In genomic region chr9:76562511-76562911, GRCh38 we compare ENCODE assay signal across 9 cellular contexts.
DNase-seq lines count a peak whose midpoint lies in the region; ATAC-seq and TF ChIP-seq lines count a peak whose summit lies in the region.
"Had no signal": no experiment of that assay in that cellular context is flagged by ENCODE, and none has a peak within 500 bp of the region (broad histone marks: within the 10 kb centered on the region; RNA-seq: fewer than 3 reads in every experiment).

No MANE protein-coding gene starts in this region.

- no peaks in the 10 kb centered on the region for H3K36me3 ChIP-seq in OCI-LY1 (ENCODE audit: insufficient read depth, low read length)
- no peaks in the 10 kb centered on the region for H3K36me3 ChIP-seq in A673 (ENCODE audit: insufficient read depth, low read length, poor library complexity, severe bottlenecking)
- H3K36me3 ChIP-seq: thoracic aorta had no signal

- intact Hi-C loops in A673 (cut with micrococcal nuclease; ENCODE audit: unreplicated experiment) = no loop called here

- H4K20me1 ChIP-seq in OCI-LY1 (ENCODE audit: insufficient read depth, low read length) = no peaks in the 10 kb centered on the region

- no peak for TF ChIP-seq CTCF in OCI-LY1 (IDR thresholded peaks at IDR 0.05; ENCODE audit: low read length)
- TF ChIP-seq CTCF in A673 (conservative IDR thresholded peaks at IDR 0.05; ENCODE audit: low read depth, low read length) = no peak

- H3K27me3 ChIP-seq in OCI-LY1 (ENCODE audit: insufficient read depth, low read length) = no peaks in the 10 kb centered on the region
- H3K27me3 ChIP-seq in A673 (replicated peaks; ENCODE audit: insufficient read depth, low read depth, low read length, poor library complexity) = peaks cover 36% of the 10 kb centered on the region

- H3K9me3 ChIP-seq in OCI-LY1 (ENCODE audit: low read length) = no peaks in the 10 kb centered on the region
- H3K9me3 ChIP-seq in A673 (ENCODE audit: low read depth, low read length, poor library complexity, severe bottlenecking) = no peaks in the 10 kb centered on the region
- H3K9me3 ChIP-seq: thoracic aorta had no signal

- no peaks in the 10 kb centered on the region for H3K79me2 ChIP-seq in OCI-LY1 (ENCODE audit: insufficient read depth, low read length)

- H3F3A ChIP-seq in OCI-LY1 (ENCODE audit: insufficient read depth, low read length) = peaks cover 4% of the 10 kb centered on the region; the same call in 1 of the 2 replicates

- H3K27ac ChIP-seq in OCI-LY1 (ENCODE audit: low read depth, low read length, poor library complexity, severe bottlenecking) (peak overlapping the region; percentile 86), A673 (ENCODE audit: low read depth, low read length, poor library complexity, severe bottlenecking) (no peak overlapping the region), substantia nigra (ENCODE audit: low read depth, low read length, poor library complexity, severe bottlenecking) (no peak overlapping the region)

- H3K9ac ChIP-seq in OCI-LY1 (ENCODE audit: low read length) = peak overlapping the region; percentile 34

- peaks cover 40% of the 10 kb centered on the region for H3K4me1 ChIP-seq in OCI-LY1 (ENCODE audit: insufficient read depth, low read length, severe bottlenecking)
- no peaks in the 10 kb centered on the region for H3K4me1 ChIP-seq in A673 (ENCODE audit: insufficient read depth, low read length, poor library complexity, severe bottlenecking)

- H3K4me3 ChIP-seq in OCI-LY1 (ENCODE audit: low read depth, low read length, poor library complexity, severe bottlenecking) (no peak overlapping the region), A673 (ENCODE audit: low read depth, low read length, poor library complexity, severe bottlenecking) (no peak overlapping the region)
- H3K4me3 ChIP-seq: thoracic aorta had no signal

- CTCF ChIA-PET in A673 (lab: Charles Lee) = no interaction called here

- POLR2A ChIA-PET in A673 (lab: Charles Lee; ENCODE audit: low non-redundant PET) = no interaction called here

- no TSS peak for BruUV-seq in A673 (replicated peaks; lab: Mats Ljungman, UMichigan)

- peak overlapping the region; percentile 24 for H3K4me2 ChIP-seq in OCI-LY1 (ENCODE audit: low read length)

- H3K9me2 ChIP-seq in OCI-LY1 (ENCODE audit: low read depth, low read length) = no peaks in the 10 kb centered on the region

- peak; percentile 89 for ATAC-seq in GM18517 (IDR thresholded peaks at IDR 0.05; ENCODE audit: unreplicated experiment)
- ATAC-seq in HG02642 (IDR thresholded peaks at IDR 0.05; ENCODE audit: poor library complexity, unreplicated experiment) = peak; percentile 72

- DNase-seq in iris pigment epithelial cell (ENCODE audit: low read depth) (peak; percentile 88), A673 (ENCODE audit: low spot score) (no peak), HuH-7.5 (ENCODE audit: low spot score) (no peak), substantia nigra (lab: John Stamatoyannopoulos, UW) (no peak)
- no peak for DNase-seq in activated CD8-positive, alpha-beta memory T cell treated with anti-CD3 and anti-CD28 coated beads, Interleukin-2, amount 50 U/mL, for 48 hours

- no peak overlapping the region for H2AFZ ChIP-seq in OCI-LY1 (ENCODE audit: low read length)
